Comparison of ENCODE assay signal across 17 cellular contexts in the genomic region with DNA sequence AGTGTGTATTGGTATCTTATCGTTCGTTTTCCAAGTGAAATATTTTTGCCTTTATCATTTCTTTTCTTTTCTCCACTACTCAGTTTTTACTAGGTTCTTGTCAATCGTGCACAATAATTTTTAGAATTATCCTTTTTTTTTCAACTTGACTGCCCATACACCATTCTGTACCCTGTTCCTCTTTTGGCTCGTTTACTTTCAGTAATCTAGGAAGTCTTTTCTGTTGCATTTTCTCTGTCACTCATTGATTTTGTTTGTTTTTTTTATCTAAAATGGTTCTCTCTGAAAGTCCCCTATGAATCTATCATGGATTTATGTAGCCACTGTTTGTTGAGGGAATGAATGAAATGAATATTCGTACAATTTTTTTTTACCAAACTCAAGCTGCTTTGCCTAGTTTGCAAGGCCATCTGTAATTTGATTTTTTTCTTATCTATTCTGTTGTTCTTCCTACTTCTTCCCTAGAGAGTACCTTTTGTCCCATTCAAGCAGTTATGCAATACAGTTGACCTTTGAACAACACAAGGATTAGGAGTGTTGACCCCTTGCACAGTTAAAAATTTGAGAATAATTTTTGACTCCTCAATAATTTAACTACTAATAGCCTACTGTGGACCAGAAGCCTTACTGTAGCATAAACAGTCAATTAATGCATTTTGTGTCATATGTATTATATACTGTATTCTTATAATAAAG.
"Had no signal": no experiment of that assay in that cellular context is flagged by ENCODE, and none has a peak within 500 bp of the region (broad histone marks: within the 10 kb centered on the region; RNA-seq: fewer than 3 reads in every experiment).

No MANE protein-coding gene starts in this region.

- DNase-seq: activated CD4-positive, alpha-beta memory T cell treated with anti-CD3 and anti-CD28 coated beads for 36 hours; activated CD4-positive, alpha-beta T cell treated with anti-CD3 and anti-CD28 coated beads for 36 hours; activated CD8-positive, alpha-beta memory T cell treated with anti-CD3 and anti-CD28 coated beads, Interleukin-2, amount 10 ng/mL, durations not matched to agents 7 days and 5 days; activated naive CD4-positive, alpha-beta T cell treated with Interleukin-2 at 50 U/mL for 16 hours; activated naive CD8-positive, alpha-beta T cell treated with anti-CD3 and anti-CD28 coated beads, Interleukin-2, amount 10 ng/mL, durations not matched to agents 7 days and 5 days; activated T-cell treated with anti-CD3 and anti-CD28 coated beads, Interleukin-2, amount 50 U/mL, for 1 hour; amygdala; effector memory CD4-positive, alpha-beta T cell; foreskin fibroblast; glutamatergic neuron; hippocampal formation; sigmoid colon; spleen; stimulated activated naive CD8-positive, alpha-beta T cell treated with anti-CD3 and anti-CD28 coated beads, Interleukin-15, Interleukin-2, amounts not matched to agents 100 U/mL and 50 U/mL, for 24 hours had no signal

- H3K9me3 ChIP-seq: sigmoid colon, spleen, tibial nerve had no signal

- H3K4me1 ChIP-seq: sigmoid colon had no signal

- H3K27me3 ChIP-seq: cardiac muscle cell, sigmoid colon, spleen, tibial nerve had no signal

- H3K4me3 ChIP-seq: cardiac muscle cell, sigmoid colon, spleen, tibial nerve had no signal

- H3K36me3 ChIP-seq: cardiac muscle cell, sigmoid colon, tibial nerve had no signal

- ATAC-seq: activated CD4-positive, alpha-beta T cell treated with anti-CD3 and anti-CD28 coated beads for 36 hours; activated CD8-positive, alpha-beta memory T cell treated with anti-CD3 and anti-CD28 coated beads, Interleukin-2, amount 10 ng/mL, durations not matched to agents 7 days and 5 days; stimulated activated naive CD8-positive, alpha-beta T cell treated with anti-CD3 and anti-CD28 coated beads, Interleukin-15, Interleukin-2, amounts not matched to agents 100 U/mL and 50 U/mL, for 24 hours; WTC11 had no signal

- H3K27ac ChIP-seq: cardiac muscle cell, sigmoid colon, spleen, tibial nerve had no signal
